25 cellular contexts compared by ENCODE assay signal in the genomic region with DNA sequence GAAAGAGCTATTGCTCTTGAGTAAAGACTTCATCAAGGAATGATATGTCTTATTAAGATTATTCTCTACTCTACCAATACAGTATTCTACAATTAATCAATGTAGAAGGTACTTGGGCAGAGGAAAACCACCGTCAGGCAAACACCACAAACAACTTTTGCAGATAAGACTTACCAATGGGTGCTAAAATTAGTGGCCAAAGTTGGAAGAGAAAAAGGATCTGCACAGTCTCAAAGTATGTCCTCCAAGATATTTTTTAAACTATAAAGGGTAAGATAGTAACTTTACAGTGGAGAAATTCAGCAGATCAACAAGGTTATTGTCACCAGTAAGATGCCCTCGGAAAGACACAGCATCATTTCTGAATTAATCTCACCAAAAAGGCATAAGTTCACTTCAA. TPM values are rescaled to one million over a fixed set of nuclear protein-coding genes. Genes with fewer than 3 reads are reported as not detected.
A peak's percentile ranks its signal among the peaks of the same experiment; 100 is the strongest.
DNase-seq lines count a peak whose midpoint lies in the region; ATAC-seq, FAIRE-seq and TF ChIP-seq lines count a peak whose summit lies in the region.
"Had no signal": no experiment of that assay in that cellular context is flagged by ENCODE, and none has a peak within 500 bp of the region (broad histone marks: within the 10 kb centered on the region; RNA-seq: fewer than 3 reads in every experiment).

No MANE protein-coding gene starts in this region.

- H3K4me1 ChIP-seq in heart left ventricle (peaks cover 0 to 67% (median 14%) of the 10 kb centered on the region in 12 donors), left ventricle myocardium inferior (peaks cover 63% of the 10 kb centered on the region)

- H3K27me3 ChIP-seq in heart left ventricle (no peaks in the 10 kb centered on the region), left ventricle myocardium inferior (ENCODE audit: low read depth) (no peaks in the 10 kb centered on the region)
- H3K27me3 ChIP-seq: BE2C, BLaER1 had no signal

- TF ChIP-seq CTCF in heart left ventricle (IDR thresholded peaks at IDR 0.05) = no peak
- no peak for TF ChIP-seq CTCF in left ventricle myocardium inferior (IDR thresholded peaks at IDR 0.05; ENCODE audit: borderline replicate concordance)

- ATAC-seq in heart left ventricle (peak in 1 of 4 donors; percentile 25), left cardiac atrium (no peak), HG03521 (IDR thresholded peaks at IDR 0.05; ENCODE audit: unreplicated experiment) (no peak)

- H3K36me3 ChIP-seq in heart left ventricle (no peaks in the 10 kb centered on the region), left ventricle myocardium inferior (no peaks in the 10 kb centered on the region)
- H3K36me3 ChIP-seq: BE2C, BLaER1 had no signal

- intact Hi-C loops in heart left ventricle (cut with DNase I) (loop anchor here in 4 of 10 donors (5.0 kb wide), 1 partner anchor 38 kb away; a partner anchor contains a TSS), left cardiac atrium (cut with DNase I) (no loop called here), left ventricle myocardium inferior (cut with micrococcal nuclease) (no loop called here), cardiac septum (cut with DNase I) (loop anchor here (5.0 kb wide), 1 partner anchor 38 kb away; a partner anchor contains a TSS)

- H3K9me3 ChIP-seq in heart left ventricle (no peaks in the 10 kb centered on the region), left ventricle myocardium inferior (replicated peaks) (no peaks in the 10 kb centered on the region)
- H3K9me3 ChIP-seq: BE2C, BLaER1 had no signal

- H3K27ac ChIP-seq in heart left ventricle = peak overlapping the region in 8 of 12 donors; percentile 3 to 79 (median 52)
- H3K27ac ChIP-seq in left ventricle myocardium inferior (replicated peaks) = peak overlapping the region; percentile 24
- H3K27ac ChIP-seq: BLaER1 had no signal

- H3K4me3 ChIP-seq in heart left ventricle (no peak overlapping the region), left ventricle myocardium inferior (no peak overlapping the region)
- H3K4me3 ChIP-seq: BLaER1 had no signal

- peak; percentile 40 for FAIRE-seq in GM12891 (lab: Jason Lieb, UNC)
- FAIRE-seq in GM12892 (lab: Jason Lieb, UNC) = peak; percentile 44
- FAIRE-seq: A204.1, G401.6, GM19239 had no signal

- DNase-seq in heart left ventricle (no peak), left cardiac atrium (no peak), left ventricle myocardium inferior (no peak), cardiac septum (ENCODE audit: low spot score) (no peak), GM12891 (ENCODE audit: insufficient read length, low spot score) (no peak), GM12892 (ENCODE audit: insufficient read length) (no peak), NCI-H446 (lab: John Stamatoyannopoulos, UW) (no peak)
- DNase-seq: 8988T; ACHN; BE2C; C1 segment of cervical spinal cord; CD4-positive, alpha-beta memory T cell; CD4-positive, CD25-positive, alpha-beta regulatory T cell; CD8-positive, alpha-beta memory T cell; COR-L47; DMS 273 treated with DMSO at 0.1 percent for 48 hours; DMS79 treated with DMSO at 0.1 percent for 48 hours; GF-D8 had no signal

- no peak for TF ChIP-seq POLR2A in heart left ventricle (IDR thresholded peaks at IDR 0.05)
- no peak for TF ChIP-seq POLR2A in GM12891 (IDR thresholded peaks at IDR 0.05; ENCODE audit: low read depth, low read length)
- no peak for TF ChIP-seq POLR2A in GM12892 (IDR thresholded peaks at IDR 0.05; ENCODE audit: low read depth, low read length)

- 38 to 56% (median 50%) methylated on average over 2 of the region's 2 CpGs for WGBS in heart left ventricle, 4 donors

TF ChIP-seq in GM12891, 5 proteins besides CTCF, POLR2A, EP300 and RAD21:
- TF ChIP-seq SPI1 (IDR thresholded peaks at IDR 0.05; ENCODE audit: low read depth, low read length) (no peak), POU2F2 (IDR thresholded peaks at IDR 0.05; ENCODE audit: low read depth, low read length) (no peak), PAX5 (IDR thresholded peaks at IDR 0.05; ENCODE audit: insufficient read depth, low read length, severe bottlenecking) (no peak), POLR2AphosphoS5 (IDR thresholded peaks at IDR 0.05; ENCODE audit: low read depth, low read length) (no peak), TAF1 (IDR thresholded peaks at IDR 0.05; ENCODE audit: low read depth, low read length) (no peak)
TF ChIP-seq in GM12891: peak in this region for 0.

RNA-seq across cellular contexts. Expression of a gene that starts 38.9 kb away (rescaled TPM):
- 1 to 10 TPM; 1.9 to 4.8 (median 3.4) TPM for total RNA-seq in heart left ventricle
- polyA plus RNA-seq in heart left ventricle = 1 to 10 TPM in 1 of 2 donors, under 1 TPM in 1; 0.72 to 3.8 TPM
- total RNA-seq in left cardiac atrium = 1 to 10 TPM; 1.1 to 1.3 TPM
- 3.1 TPM for total RNA-seq in left ventricle myocardium inferior
- 5.1 TPM for total RNA-seq in cardiac septum
- 11.4 TPM for polyA plus RNA-seq in GM12891 (2012; ENCODE audit: low read depth, missing spikeins)
- polyA plus RNA-seq in GM12892 (2012; ENCODE audit: missing spikeins) = 6.6 TPM
- total RNA-seq: A673; CD4-positive, CD25-positive, alpha-beta regulatory T cell had no signal
- polyA plus RNA-seq: CD14-positive monocyte; CD4-positive, CD25-positive, alpha-beta regulatory T cell; CD8-positive, alpha-beta memory T cell had no signal
